1 cellular context compared by ENCODE assay signal in the genomic region with DNA sequence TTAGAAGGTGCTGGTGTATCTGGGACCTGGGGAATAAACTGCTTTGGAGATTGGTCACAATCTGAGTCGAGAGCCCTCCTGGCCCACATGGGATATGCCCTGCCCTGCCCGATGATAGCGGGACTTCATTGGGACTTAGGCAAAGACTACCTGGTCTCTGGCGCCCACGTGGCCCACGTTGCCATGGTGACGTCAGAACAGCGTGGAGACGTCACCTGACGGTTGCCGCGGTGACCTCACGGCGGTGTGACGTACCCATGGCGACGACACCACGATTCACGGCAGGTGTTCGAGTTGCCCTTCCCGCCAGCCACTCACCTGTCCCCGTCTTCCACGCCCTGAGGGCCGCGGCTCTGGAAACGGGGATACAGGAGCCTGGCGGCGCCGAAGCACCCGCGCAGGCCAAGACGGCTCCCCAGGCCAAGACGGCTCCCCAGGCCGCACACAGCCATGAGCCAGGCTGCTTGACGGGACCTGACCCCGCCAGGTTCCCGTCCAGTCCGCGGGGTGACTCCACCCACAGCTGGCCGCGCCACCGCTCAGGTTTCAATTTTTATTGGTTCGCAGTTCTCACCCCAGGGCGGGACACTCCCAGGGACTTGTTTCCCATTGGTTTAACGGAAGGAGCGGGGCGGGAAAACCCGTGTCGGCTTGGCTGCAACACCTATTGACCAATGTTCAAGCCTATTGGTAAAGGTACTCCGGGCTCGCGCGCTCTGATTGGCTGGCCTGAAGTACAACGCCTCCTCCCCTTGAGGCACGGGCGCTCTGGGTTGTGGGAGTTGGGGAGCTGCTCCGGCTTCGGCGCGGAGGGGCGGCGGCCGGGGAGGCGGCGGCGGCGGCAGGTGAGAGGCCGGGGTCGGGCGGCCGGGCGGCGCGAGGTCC.
TF ChIP-seq lines count a peak whose summit lies in the region.

A gene (minus strand): TSS at position 476 of the 885 bp plus-strand sequence. CDS start 24 bp downstream, at position 452.
A gene (plus strand): TSS at position 766 of the 885 bp plus-strand sequence. CDS start 1,029 bp downstream, outside the sequence.

TF ChIP-seq in HepG2, 621 proteins besides CTCF, POLR2A, EP300 and RAD21 (continued from another document and continues in another):
- TF ChIP-seq GTF3A (CRISPR knock-in tag; conservative IDR thresholded peaks at IDR 0.05) (no peak), ZNF781 (CRISPR knock-in tag; IDR thresholded peaks at IDR 0.05; ENCODE audit: borderline replicate concordance, not compliant biosample characterization) (peak; percentile 95), NR2C2 (CRISPR knock-in tag; IDR thresholded peaks at IDR 0.05; ENCODE audit: borderline replicate concordance) (peak; percentile 87), ZNF703 (CRISPR knock-in tag; IDR thresholded peaks at IDR 0.05; ENCODE audit: borderline replicate concordance) (no peak), ZSCAN25 (CRISPR knock-in tag; IDR thresholded peaks at IDR 0.05) (no peak), ZNF44 (CRISPR knock-in tag; IDR thresholded peaks at IDR 0.05) (peak; percentile 75; the same call in 1 of the 2 replicates), HES4 (CRISPR knock-in tag; IDR thresholded peaks at IDR 0.05; ENCODE audit: borderline replicate concordance) (peak; percentile 98), SP1 (IDR thresholded peaks at IDR 0.05) (no peak), SP1 (CRISPR knock-in tag; IDR thresholded peaks at IDR 0.05) (peak; percentile 81), ZNF839 (CRISPR knock-in tag; IDR thresholded peaks at IDR 0.05; ENCODE audit: borderline replicate concordance) (peak; percentile 96; the same call in 1 of the 2 replicates), ONECUT2 (CRISPR knock-in tag; IDR thresholded peaks at IDR 0.05) (0 out of 2 replicates have a peak, but pooled peaks have one; percentile 18), ZNF549 (CRISPR knock-in tag; IDR thresholded peaks at IDR 0.05) (no peak), ZNF891 (CRISPR knock-in tag; IDR thresholded peaks at IDR 0.05) (peak; percentile 93), ZNF816 (CRISPR knock-in tag; IDR thresholded peaks at IDR 0.05; ENCODE audit: borderline replicate concordance) (peak; percentile 64; the same call in 1 of the 2 replicates), PHF5A (CRISPR knock-in tag; IDR thresholded peaks at IDR 0.05; ENCODE audit: low read depth, unreplicated experiment) (no peak), ESRRA (CRISPR knock-in tag; IDR thresholded peaks at IDR 0.05; ENCODE audit: low read depth) (peak; percentile 73), ZNF761 (CRISPR knock-in tag; conservative IDR thresholded peaks at IDR 0.05) (peak; percentile 85), ZNF451 (CRISPR knock-in tag; IDR thresholded peaks at IDR 0.05) (peak; percentile 29; the same call in 1 of the 2 replicates)
- TF ChIP-seq, protein P1, sequence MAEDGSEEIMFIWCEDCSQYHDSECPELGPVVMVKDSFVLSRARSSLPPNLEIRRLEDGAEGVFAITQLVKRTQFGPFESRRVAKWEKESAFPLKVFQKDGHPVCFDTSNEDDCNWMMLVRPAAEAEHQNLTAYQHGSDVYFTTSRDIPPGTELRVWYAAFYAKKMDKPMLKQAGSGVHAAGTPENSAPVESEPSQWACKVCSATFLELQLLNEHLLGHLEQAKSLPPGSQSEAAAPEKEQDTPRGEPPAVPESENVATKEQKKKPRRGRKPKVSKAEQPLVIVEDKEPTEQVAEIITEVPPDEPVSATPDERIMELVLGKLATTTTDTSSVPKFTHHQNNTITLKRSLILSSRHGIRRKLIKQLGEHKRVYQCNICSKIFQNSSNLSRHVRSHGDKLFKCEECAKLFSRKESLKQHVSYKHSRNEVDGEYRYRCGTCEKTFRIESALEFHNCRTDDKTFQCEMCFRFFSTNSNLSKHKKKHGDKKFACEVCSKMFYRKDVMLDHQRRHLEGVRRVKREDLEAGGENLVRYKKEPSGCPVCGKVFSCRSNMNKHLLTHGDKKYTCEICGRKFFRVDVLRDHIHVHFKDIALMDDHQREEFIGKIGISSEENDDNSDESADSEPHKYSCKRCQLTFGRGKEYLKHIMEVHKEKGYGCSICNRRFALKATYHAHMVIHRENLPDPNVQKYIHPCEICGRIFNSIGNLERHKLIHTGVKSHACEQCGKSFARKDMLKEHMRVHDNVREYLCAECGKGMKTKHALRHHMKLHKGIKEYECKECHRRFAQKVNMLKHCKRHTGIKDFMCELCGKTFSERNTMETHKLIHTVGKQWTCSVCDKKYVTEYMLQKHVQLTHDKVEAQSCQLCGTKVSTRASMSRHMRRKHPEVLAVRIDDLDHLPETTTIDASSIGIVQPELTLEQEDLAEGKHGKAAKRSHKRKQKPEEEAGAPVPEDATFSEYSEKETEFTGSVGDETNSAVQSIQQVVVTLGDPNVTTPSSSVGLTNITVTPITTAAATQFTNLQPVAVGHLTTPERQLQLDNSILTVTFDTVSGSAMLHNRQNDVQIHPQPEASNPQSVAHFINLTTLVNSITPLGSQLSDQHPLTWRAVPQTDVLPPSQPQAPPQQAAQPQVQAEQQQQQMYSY (CRISPR knock-in tag; IDR thresholded peaks at IDR 0.05): no peak
- TF ChIP-seq, protein P2, sequence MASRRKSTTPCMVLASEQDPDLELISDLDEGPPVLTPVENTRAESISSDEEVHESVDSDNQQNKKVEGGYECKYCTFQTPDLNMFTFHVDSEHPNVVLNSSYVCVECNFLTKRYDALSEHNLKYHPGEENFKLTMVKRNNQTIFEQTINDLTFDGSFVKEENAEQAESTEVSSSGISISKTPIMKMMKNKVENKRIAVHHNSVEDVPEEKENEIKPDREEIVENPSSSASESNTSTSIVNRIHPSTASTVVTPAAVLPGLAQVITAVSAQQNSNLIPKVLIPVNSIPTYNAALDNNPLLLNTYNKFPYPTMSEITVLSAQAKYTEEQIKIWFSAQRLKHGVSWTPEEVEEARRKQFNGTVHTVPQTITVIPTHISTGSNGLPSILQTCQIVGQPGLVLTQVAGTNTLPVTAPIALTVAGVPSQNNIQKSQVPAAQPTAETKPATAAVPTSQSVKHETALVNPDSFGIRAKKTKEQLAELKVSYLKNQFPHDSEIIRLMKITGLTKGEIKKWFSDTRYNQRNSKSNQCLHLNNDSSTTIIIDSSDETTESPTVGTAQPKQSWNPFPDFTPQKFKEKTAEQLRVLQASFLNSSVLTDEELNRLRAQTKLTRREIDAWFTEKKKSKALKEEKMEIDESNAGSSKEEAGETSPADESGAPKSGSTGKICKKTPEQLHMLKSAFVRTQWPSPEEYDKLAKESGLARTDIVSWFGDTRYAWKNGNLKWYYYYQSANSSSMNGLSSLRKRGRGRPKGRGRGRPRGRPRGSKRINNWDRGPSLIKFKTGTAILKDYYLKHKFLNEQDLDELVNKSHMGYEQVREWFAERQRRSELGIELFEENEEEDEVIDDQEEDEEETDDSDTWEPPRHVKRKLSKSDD (CRISPR knock-in tag; IDR thresholded peaks at IDR 0.05; ENCODE audit: low read depth): peak; percentile 100
- TF ChIP-seq, protein P3, sequence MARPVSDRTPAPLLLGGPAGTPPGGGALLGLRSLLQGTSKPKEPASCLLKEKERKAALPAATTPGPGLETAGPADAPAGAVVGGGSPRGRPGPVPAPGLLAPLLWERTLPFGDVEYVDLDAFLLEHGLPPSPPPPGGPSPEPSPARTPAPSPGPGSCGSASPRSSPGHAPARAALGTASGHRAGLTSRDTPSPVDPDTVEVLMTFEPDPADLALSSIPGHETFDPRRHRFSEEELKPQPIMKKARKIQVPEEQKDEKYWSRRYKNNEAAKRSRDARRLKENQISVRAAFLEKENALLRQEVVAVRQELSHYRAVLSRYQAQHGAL (CRISPR knock-in tag; IDR thresholded peaks at IDR 0.05; ENCODE audit: not compliant biosample characterization): peak; percentile 50
- TF ChIP-seq, protein P4, sequence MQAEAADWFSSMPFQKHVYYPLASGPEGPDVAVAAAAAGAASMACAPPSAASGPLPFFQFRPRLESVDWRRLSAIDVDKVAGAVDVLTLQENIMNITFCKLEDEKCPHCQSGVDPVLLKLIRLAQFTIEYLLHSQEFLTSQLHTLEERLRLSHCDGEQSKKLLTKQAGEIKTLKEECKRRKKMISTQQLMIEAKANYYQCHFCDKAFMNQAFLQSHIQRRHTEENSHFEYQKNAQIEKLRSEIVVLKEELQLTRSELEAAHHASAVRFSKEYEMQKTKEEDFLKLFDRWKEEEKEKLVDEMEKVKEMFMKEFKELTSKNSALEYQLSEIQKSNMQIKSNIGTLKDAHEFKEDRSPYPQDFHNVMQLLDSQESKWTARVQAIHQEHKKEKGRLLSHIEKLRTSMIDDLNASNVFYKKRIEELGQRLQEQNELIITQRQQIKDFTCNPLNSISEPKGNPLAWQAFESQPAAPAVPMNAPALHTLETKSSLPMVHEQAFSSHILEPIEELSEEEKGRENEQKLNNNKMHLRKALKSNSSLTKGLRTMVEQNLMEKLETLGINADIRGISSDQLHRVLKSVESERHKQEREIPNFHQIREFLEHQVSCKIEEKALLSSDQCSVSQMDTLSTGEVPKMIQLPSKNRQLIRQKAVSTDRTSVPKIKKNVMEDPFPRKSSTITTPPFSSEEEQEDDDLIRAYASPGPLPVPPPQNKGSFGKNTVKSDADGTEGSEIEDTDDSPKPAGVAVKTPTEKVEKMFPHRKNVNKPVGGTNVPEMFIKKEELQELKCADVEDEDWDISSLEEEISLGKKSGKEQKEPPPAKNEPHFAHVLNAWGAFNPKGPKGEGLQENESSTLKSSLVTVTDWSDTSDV (CRISPR knock-in tag; IDR thresholded peaks at IDR 0.05): peak; percentile 81; the same call in 1 of the 2 replicates
- TF ChIP-seq, protein P5, sequence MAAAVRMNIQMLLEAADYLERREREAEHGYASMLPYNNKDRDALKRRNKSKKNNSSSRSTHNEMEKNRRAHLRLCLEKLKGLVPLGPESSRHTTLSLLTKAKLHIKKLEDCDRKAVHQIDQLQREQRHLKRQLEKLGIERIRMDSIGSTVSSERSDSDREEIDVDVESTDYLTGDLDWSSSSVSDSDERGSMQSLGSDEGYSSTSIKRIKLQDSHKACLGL (CRISPR knock-in tag; IDR thresholded peaks at IDR 0.05): peak; percentile 93
- TF ChIP-seq, protein P6, sequence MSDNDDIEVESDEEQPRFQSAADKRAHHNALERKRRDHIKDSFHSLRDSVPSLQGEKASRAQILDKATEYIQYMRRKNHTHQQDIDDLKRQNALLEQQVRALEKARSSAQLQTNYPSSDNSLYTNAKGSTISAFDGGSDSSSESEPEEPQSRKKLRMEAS (IDR thresholded peaks at IDR 0.05): peak; percentile 98
- TF ChIP-seq, protein P7, sequence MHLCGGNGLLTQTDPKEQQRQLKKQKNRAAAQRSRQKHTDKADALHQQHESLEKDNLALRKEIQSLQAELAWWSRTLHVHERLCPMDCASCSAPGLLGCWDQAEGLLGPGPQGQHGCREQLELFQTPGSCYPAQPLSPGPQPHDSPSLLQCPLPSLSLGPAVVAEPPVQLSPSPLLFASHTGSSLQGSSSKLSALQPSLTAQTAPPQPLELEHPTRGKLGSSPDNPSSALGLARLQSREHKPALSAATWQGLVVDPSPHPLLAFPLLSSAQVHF (CRISPR knock-in tag; IDR thresholded peaks at IDR 0.05): no peak
- TF ChIP-seq, protein P8, sequence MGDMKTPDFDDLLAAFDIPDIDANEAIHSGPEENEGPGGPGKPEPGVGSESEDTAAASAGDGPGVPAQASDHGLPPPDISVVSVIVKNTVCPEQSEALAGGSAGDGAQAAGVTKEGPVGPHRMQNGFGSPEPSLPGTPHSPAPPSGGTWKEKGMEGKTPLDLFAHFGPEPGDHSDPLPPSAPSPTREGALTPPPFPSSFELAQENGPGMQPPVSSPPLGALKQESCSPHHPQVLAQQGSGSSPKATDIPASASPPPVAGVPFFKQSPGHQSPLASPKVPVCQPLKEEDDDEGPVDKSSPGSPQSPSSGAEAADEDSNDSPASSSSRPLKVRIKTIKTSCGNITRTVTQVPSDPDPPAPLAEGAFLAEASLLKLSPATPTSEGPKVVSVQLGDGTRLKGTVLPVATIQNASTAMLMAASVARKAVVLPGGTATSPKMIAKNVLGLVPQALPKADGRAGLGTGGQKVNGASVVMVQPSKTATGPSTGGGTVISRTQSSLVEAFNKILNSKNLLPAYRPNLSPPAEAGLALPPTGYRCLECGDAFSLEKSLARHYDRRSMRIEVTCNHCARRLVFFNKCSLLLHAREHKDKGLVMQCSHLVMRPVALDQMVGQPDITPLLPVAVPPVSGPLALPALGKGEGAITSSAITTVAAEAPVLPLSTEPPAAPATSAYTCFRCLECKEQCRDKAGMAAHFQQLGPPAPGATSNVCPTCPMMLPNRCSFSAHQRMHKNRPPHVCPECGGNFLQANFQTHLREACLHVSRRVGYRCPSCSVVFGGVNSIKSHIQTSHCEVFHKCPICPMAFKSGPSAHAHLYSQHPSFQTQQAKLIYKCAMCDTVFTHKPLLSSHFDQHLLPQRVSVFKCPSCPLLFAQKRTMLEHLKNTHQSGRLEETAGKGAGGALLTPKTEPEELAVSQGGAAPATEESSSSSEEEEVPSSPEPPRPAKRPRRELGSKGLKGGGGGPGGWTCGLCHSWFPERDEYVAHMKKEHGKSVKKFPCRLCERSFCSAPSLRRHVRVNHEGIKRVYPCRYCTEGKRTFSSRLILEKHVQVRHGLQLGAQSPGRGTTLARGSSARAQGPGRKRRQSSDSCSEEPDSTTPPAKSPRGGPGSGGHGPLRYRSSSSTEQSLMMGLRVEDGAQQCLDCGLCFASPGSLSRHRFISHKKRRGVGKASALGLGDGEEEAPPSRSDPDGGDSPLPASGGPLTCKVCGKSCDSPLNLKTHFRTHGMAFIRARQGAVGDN (CRISPR knock-in tag; IDR thresholded peaks at IDR 0.05): peak; percentile 99
- TF ChIP-seq, protein P9, sequence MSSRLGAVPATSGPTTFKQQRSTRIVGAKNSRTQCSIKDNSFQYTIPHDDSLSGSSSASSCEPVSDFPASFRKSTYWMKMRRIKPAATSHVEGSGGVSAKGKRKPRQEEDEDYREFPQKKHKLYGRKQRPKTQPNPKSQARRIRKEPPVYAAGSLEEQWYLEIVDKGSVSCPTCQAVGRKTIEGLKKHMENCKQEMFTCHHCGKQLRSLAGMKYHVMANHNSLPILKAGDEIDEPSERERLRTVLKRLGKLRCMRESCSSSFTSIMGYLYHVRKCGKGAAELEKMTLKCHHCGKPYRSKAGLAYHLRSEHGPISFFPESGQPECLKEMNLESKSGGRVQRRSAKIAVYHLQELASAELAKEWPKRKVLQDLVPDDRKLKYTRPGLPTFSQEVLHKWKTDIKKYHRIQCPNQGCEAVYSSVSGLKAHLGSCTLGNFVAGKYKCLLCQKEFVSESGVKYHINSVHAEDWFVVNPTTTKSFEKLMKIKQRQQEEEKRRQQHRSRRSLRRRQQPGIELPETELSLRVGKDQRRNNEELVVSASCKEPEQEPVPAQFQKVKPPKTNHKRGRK (CRISPR knock-in tag; IDR thresholded peaks at IDR 0.05): no peak; the same call in 1 of the 2 replicates
- TF ChIP-seq, protein P10, sequence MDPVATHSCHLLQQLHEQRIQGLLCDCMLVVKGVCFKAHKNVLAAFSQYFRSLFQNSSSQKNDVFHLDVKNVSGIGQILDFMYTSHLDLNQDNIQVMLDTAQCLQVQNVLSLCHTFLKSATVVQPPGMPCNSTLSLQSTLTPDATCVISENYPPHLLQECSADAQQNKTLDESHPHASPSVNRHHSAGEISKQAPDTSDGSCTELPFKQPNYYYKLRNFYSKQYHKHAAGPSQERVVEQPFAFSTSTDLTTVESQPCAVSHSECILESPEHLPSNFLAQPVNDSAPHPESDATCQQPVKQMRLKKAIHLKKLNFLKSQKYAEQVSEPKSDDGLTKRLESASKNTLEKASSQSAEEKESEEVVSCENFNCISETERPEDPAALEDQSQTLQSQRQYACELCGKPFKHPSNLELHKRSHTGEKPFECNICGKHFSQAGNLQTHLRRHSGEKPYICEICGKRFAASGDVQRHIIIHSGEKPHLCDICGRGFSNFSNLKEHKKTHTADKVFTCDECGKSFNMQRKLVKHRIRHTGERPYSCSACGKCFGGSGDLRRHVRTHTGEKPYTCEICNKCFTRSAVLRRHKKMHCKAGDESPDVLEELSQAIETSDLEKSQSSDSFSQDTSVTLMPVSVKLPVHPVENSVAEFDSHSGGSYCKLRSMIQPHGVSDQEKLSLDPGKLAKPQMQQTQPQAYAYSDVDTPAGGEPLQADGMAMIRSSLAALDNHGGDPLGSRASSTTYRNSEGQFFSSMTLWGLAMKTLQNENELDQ (CRISPR knock-in tag; IDR thresholded peaks at IDR 0.05; ENCODE audit: borderline replicate concordance): no peak
